In genomic region chr6:6131492-6132109, GRCh38 we compare ENCODE assay signal across 10 cellular contexts.
DNase-seq lines count a peak whose midpoint lies in the region; ATAC-seq and TF ChIP-seq lines count a peak whose summit lies in the region.
"Had no signal": no experiment of that assay in that cellular context is flagged by ENCODE, and none has a peak within 500 bp of the region (broad histone marks: within the 10 kb centered on the region; RNA-seq: fewer than 3 reads in every experiment).

No MANE protein-coding gene starts in this region.

- no peaks in the 10 kb centered on the region for H4K20me1 ChIP-seq in OCI-LY7 (ENCODE audit: insufficient read depth, low read length)

- H3K9me2 ChIP-seq in OCI-LY7 (ENCODE audit: insufficient read depth, low read length): no peaks in the 10 kb centered on the region

- no peak overlapping the region for H3K4me3 ChIP-seq in AG10803 (ENCODE audit: low read length)
- H3K4me3 ChIP-seq in OCI-LY7 (ENCODE audit: low read depth, low read length, poor library complexity, severe bottlenecking): no peak overlapping the region

- DNase-seq in AG10803 (ENCODE audit: low read depth) (peak; percentile 25), GM10248 (ENCODE audit: extremely low spot score) (peak; percentile 51), OCI-LY7 (ENCODE audit: low spot score) (peak; percentile 47), globus pallidus (ENCODE audit: low spot score) (peak; percentile 16), SIG-M5 (lab: John Stamatoyannopoulos, UW) (no peak), NCI-H2171 (lab: John Stamatoyannopoulos, UW) (no peak)
- DNase-seq: HCEC 1CT, T-helper 9 cell had no signal

- H3K4me1 ChIP-seq in OCI-LY7 (ENCODE audit: insufficient read depth, low read length, poor library complexity, severe bottlenecking): no peaks in the 10 kb centered on the region

- TF ChIP-seq CTCF in AG10803 (conservative IDR thresholded peaks at IDR 0.05; ENCODE audit: low read length): peak; percentile 49
- peak; percentile 29 for TF ChIP-seq CTCF in GM10248 (IDR thresholded peaks at IDR 0.05; ENCODE audit: control extremely low read depth, extremely low read depth, low read depth, missing control alignments)
- TF ChIP-seq CTCF in OCI-LY7 (conservative IDR thresholded peaks at IDR 0.05; ENCODE audit: low read length): peak; percentile 80

- no peaks in the 10 kb centered on the region for H3K36me3 ChIP-seq in OCI-LY7 (ENCODE audit: insufficient read depth, low read length)

- ATAC-seq in GM21528 (IDR thresholded peaks at IDR 0.05; ENCODE audit: low FRiP score, unreplicated experiment) (no peak), HG03039 (IDR thresholded peaks at IDR 0.05; ENCODE audit: unreplicated experiment) (no peak)

- no peak overlapping the region for H3K4me2 ChIP-seq in OCI-LY7 (ENCODE audit: low read length)

- no TSS peak for BruUV-seq in OCI-LY7 (replicated peaks; lab: Mats Ljungman, UMichigan)

- CTCF ChIA-PET in GM10248 (lab: Yijun Ruan, JAX): interaction anchor here (0.7 to 4.8 kb wide), 19 partner anchors 11 to 662 kb away, joined by 3 to 31 read pairs (median 4); no protein-coding TSS in a partner anchor
- CTCF ChIA-PET in OCI-LY7 (lab: Charles Lee; ENCODE audit: unreplicated experiment): no interaction called here

- H3K27ac ChIP-seq in OCI-LY7 (ENCODE audit: low read depth, low read length, poor library complexity, severe bottlenecking): no peak overlapping the region

- no peaks in the 10 kb centered on the region for H3K79me2 ChIP-seq in OCI-LY7 (ENCODE audit: insufficient read depth, low read depth, low read length)

- POLR2A ChIA-PET in GM10248 (lab: Yijun Ruan, JAX) (no interaction called here), OCI-LY7 (lab: Charles Lee) (interaction anchor here (0.6 to 0.9 kb wide), 5 partner anchors 9 to 344 kb away, joined by 3 to 6 read pairs (median 3); no protein-coding TSS in a partner anchor)

- intact Hi-C loops in OCI-LY7 (cut with micrococcal nuclease; ENCODE audit: unreplicated experiment): no loop called here

- H2AFZ ChIP-seq in OCI-LY7 (ENCODE audit: low read length): no peak overlapping the region

- no peaks in the 10 kb centered on the region for H3K9me3 ChIP-seq in OCI-LY7 (ENCODE audit: low read length)

Comparison
In these comparisons a context has a peak if more than half of its experiments do, and no peak if none do; other contexts are left out.
1. DNase-seq: peak in AG10803 (single experiment), GM10248 (single experiment), OCI-LY7 (single experiment) and globus pallidus (single experiment); none in SIG-M5 (single experiment) and NCI-H2171 (single experiment).
2. CTCF ChIP-seq: peak in every context shown above with its lines; median percentile 80 in OCI-LY7; 49 in AG10803; 29 in GM10248.